Comparison of ENCODE assay signal across 8 cellular contexts in the genomic region with DNA sequence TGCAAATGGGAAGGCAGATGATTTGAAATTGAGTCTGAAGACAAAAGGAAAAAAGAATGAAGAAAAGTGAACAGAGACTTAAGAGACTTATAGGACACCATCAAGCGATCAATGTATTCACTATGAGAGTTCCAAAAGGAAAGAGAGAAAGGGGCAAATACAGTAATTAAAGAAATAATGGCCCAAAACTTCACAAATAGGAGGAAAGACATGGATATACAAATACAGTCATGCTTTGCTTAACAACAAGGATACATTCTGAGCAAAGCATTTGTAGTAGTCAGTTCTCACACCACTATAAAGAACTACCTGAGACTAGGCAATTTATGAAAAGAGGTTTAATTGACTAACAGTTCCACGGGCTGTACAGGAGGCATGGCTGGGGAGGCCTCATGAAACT.
"Had no signal": no experiment of that assay in that cellular context is flagged by ENCODE, and none has a peak within 500 bp of the region (broad histone marks: within the 10 kb centered on the region; RNA-seq: fewer than 3 reads in every experiment).

No MANE protein-coding gene starts in this region.

- H3K27me3 Mint-ChIP-seq: IgD-negative memory B cell had no signal

- H3K27ac ChIP-seq: HL-60, KMS-11 had no signal

- H3K9me3 ChIP-seq: HAP-1 had no signal

- DNase-seq: KBM-7 had no signal

- H3K27ac Mint-ChIP-seq: GM23338, IgD-negative memory B cell had no signal

- H3K4me1 ChIP-seq: HAP-1 had no signal

- H3K9me3 Mint-ChIP-seq: GM23338 had no signal

- H3K4me3 Mint-ChIP-seq: GM23338, IgD-negative memory B cell had no signal

- H3K4me3 ChIP-seq: GM23338, HAP-1 had no signal

- H3K4me2 ChIP-seq: GM23338, KMS-11 had no signal

- H3K9ac ChIP-seq: KMS-11 had no signal

- H2AFZ ChIP-seq: GM23338 had no signal

- ATAC-seq: GM23338, HCT116, HepG2 had no signal

- H3K4me1 Mint-ChIP-seq: GM23338, IgD-negative memory B cell had no signal
